Comparison of ENCODE assay signal across 19 cellular contexts in the genomic region with DNA sequence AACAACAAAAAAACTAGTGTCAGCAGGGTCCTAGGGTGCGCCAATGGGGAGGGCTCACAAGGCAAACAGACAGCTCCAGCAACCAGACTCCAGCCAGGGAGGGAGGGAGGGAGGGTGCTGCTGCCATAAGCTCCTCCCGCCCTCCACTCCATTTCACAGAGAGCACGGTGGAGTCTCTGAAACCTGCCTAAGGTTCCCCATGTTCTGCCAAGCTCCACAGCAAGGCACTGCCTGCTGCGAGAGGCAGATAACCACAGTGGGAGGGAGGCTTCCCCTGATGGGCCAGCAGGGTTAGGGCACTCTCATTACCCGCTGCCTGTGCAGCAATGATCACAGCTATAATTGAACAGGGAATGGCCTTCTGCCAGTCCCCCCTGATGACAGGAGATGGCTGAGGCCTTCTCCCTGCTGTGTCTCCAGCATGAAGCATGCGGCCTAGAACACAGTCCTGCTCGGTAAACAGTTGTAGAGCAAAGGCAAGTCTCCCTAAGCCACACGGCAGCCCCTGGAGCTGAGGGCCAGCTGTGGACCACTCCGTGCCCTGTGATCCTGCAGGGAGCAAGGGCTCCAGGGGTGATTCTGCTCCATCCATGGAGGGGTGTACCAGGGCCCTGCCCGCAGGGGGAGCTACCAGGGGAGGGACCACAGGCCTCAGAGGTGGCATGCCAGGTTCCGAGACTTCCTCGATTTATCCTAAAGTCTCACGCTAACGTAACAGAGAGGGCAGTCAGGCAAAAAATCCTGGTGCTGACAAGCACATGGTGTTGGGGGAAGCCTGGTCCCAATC. TPM values are rescaled to one million over a fixed set of nuclear protein-coding genes. Genes with fewer than 3 reads are reported as not detected.
A peak's percentile ranks its signal among the peaks of the same experiment; 100 is the strongest.
DNase-seq lines count a peak whose midpoint lies in the region; ATAC-seq and TF ChIP-seq lines count a peak whose summit lies in the region.
"Had no signal": no experiment of that assay in that cellular context is flagged by ENCODE, and none has a peak within 500 bp of the region (broad histone marks: within the 10 kb centered on the region; RNA-seq: fewer than 3 reads in every experiment).

No MANE protein-coding gene starts in this region.

- H3K36me3 ChIP-seq in neural progenitor cell: no peaks in the 10 kb centered on the region
- H3K36me3 ChIP-seq: heart right ventricle, vagina had no signal

- TF ChIP-seq CTCF in dorsolateral prefrontal cortex (IDR thresholded peaks at IDR 0.05 in 54 of 56, conservative IDR thresholded peaks at IDR 0.05 in 2 of 56; ENCODE audit: low read depth in 1 of 56, partially characterized antibody in 56 of 56) (peak in 3 of 56 donors; percentile 4 to 10 (median 10)), neural progenitor cell (IDR thresholded peaks at IDR 0.05) (no peak), foreskin fibroblast (IDR thresholded peaks at IDR 0.05; ENCODE audit: low read depth, low read length) (no peak)

- H3K79me2 ChIP-seq in neural progenitor cell (ENCODE audit: low read depth): no peaks in the 10 kb centered on the region

- peaks cover 31% of the 10 kb centered on the region for H3K4me1 Mint-ChIP-seq in neural progenitor cell

- intact Hi-C loops in dorsolateral prefrontal cortex (cut with DNase I): no loop called here

- H3K9ac ChIP-seq in neural progenitor cell: no peak overlapping the region

- H3K27me3 ChIP-seq in dorsolateral prefrontal cortex: no peaks in the 10 kb centered on the region
- H3K27me3 ChIP-seq in neural progenitor cell: no peaks in the 10 kb centered on the region
- H3K27me3 ChIP-seq: heart right ventricle, vagina had no signal

- peaks cover 14% of the 10 kb centered on the region for H4K20me1 ChIP-seq in neural progenitor cell (ENCODE audit: low read depth)

- H3K4me3 Mint-ChIP-seq in neural progenitor cell: peak overlapping the region; percentile 4

- H3K27me3 Mint-ChIP-seq in neural progenitor cell (ENCODE audit: insufficient read depth, low read depth): peaks cover 2% of the 10 kb centered on the region

- no peaks in the 10 kb centered on the region for H3K36me3 Mint-ChIP-seq in neural progenitor cell

- peak overlapping the region; percentile 1 for H3K4me2 ChIP-seq in neural progenitor cell

- no peak overlapping the region for H2AFZ ChIP-seq in neural progenitor cell (replicated peaks)

- H3K9me3 Mint-ChIP-seq in neural progenitor cell: no peaks in the 10 kb centered on the region

- H3K27ac ChIP-seq in dorsolateral prefrontal cortex (peak overlapping the region; percentile 40 to 98 (median 90)), neural progenitor cell (no peak overlapping the region)
- H3K27ac ChIP-seq: heart right ventricle, vagina had no signal

- no peak for ATAC-seq in HG02938 (IDR thresholded peaks at IDR 0.05; ENCODE audit: unreplicated experiment)

- peak; percentile 58 for DNase-seq in COR-L47 (lab: John Stamatoyannopoulos, UW)
- peak; percentile 32 for DNase-seq in NCI-H2227 treated with DMSO at 0.1 percent for 48 hours (lab: John Stamatoyannopoulos, UW)
- DNase-seq in dorsolateral prefrontal cortex: peak in 3 of 10 donors; percentile 34 to 64 (median 52)
- DNase-seq in neural progenitor cell (ENCODE audit: low spot score): peak; percentile 42
- no peak for DNase-seq in activated CD8-positive, alpha-beta memory T cell treated with anti-CD3 and anti-CD28 coated beads, Interleukin-2, amount 50 U/mL, for 48 hours
- no peak for DNase-seq in foreskin fibroblast
- no peak for DNase-seq in GDM1 (lab: John Stamatoyannopoulos, UW)
- DNase-seq: activated CD4-positive, CD25-positive, alpha-beta regulatory T cell; activated T-cell treated with anti-CD3 and anti-CD28 coated beads, Interleukin-2, amount 50 U/mL, for 1 hour; DMS53; GOT3; heart right ventricle; NCI-H82; stimulated activated CD4-positive, alpha-beta T cell treated with anti-CD3 and anti-CD28 coated beads, Interleukin-15, amount 100 ng/mL, for 24 hours had no signal

- H3K27ac Mint-ChIP-seq in neural progenitor cell: no peak overlapping the region

- H3K4me3 ChIP-seq in dorsolateral prefrontal cortex (peak overlapping the region in 5 of 59 donors; percentile 4 to 29 (median 15)), neural progenitor cell (no peak overlapping the region), foreskin fibroblast (ENCODE audit: low read depth in 1 of 2, low read length in 2 of 2) (no peak overlapping the region)
- H3K4me3 ChIP-seq: heart right ventricle, lung, vagina had no signal

- H3F3A ChIP-seq in neural progenitor cell (ENCODE audit: low read depth): peaks cover 27% of the 10 kb centered on the region

- H3K4me1 ChIP-seq in neural progenitor cell: peaks cover 25% of the 10 kb centered on the region
- H3K4me1 ChIP-seq: heart right ventricle, vagina had no signal

- no peaks in the 10 kb centered on the region for H3K9me3 ChIP-seq in neural progenitor cell (ENCODE audit: low read depth)
- H3K9me3 ChIP-seq: heart right ventricle, vagina had no signal

RNA-seq across cellular contexts. Expression of a gene that starts 42.9 kb away (rescaled TPM):
- total RNA-seq in dorsolateral prefrontal cortex: 100 to 1,000 TPM in 110 of 120 experiments, 10 to 100 TPM in 10; 86.1 to 199 (median 121) TPM
- 11.4 and 20.4 TPM in 2 replicates for total RNA-seq in neural progenitor cell (ENCODE audit: low replicate concordance)

RNA-seq across cellular contexts. Expression of a gene that starts 58.4 kb away (rescaled TPM):
- total RNA-seq in dorsolateral prefrontal cortex (10 to 100 TPM; 16.7 to 51.3 (median 30.2) TPM), neural progenitor cell (ENCODE audit: low replicate concordance) (6.7 and 27.9 TPM in 2 replicates)

RNA-seq across cellular contexts. Expression of a gene that starts 59.9 kb away (rescaled TPM):
- total RNA-seq in dorsolateral prefrontal cortex (not detected), neural progenitor cell (ENCODE audit: low replicate concordance) (not detected in 2 replicates)
- total RNA-seq: heart right ventricle, lung, omental fat pad, SK-MEL-5, vagina had no signal

Comparison
In these comparisons a context has a peak if more than half of its experiments do, and no peak if none do; other contexts are left out.
1. DNase-seq: peak in COR-L47 (single experiment), NCI-H2227 treated with DMSO at 0.1 percent for 48 hours (single experiment) and neural progenitor cell (single experiment); none in activated CD8-positive, alpha-beta memory T cell treated with anti-CD3 and anti-CD28 coated beads, Interleukin-2, amount 50 U/mL, for 48 hours (single experiment), foreskin fibroblast (0 of 2) and GDM1 (single experiment).